8 cellular contexts compared by ENCODE assay signal in the genomic region with DNA sequence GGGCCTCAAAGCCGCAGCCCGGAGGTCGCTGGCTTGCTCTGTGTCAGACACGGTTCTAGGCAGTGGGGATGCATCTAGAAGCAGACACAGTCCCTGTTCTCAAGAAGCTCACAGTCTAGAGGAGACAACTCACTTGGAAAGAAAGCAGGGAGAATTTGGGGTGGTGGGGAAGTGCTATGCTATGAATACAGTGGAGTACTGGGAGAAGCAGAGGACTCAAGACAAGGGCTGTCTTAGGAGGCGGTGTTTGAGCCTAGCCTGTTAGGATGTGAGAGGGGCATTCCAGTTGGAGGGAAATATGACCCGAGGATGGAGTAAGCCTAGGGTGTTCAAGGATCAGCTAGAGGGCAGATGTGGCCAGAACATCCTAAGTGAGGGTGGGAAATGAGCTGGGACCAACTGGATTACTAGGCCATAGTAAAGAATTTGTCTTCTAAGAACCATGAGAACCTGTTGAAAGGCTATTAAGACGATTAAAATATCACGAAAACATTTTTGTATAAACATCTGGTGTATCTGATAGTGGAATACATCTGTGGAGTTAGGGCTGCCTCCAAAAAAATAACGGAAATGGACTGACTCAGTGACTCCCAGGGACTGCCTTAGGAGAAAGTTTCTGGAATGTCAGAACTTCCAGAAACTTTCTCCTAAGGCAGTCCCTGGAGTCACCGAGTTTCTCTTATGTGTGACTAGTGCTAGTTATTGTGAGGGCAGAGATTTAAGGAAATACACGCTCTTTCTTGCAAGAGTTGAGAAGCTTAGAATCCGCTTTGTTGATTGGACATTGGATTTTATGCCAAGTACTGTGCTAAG. TPM values are rescaled to one million over a fixed set of nuclear protein-coding genes. Genes with fewer than 3 reads are reported as not detected.
DNase-seq lines count a peak whose midpoint lies in the region; ATAC-seq, FAIRE-seq and TF ChIP-seq lines count a peak whose summit lies in the region.

No MANE protein-coding gene starts in this region.

- CTCF ChIA-PET in mammary epithelial cell (lab: Charles Lee; ENCODE audit: low non-redundant PET): interaction anchor here (0.6 kb wide), 2 partner anchors 522 to 1168 kb away, joined by 3 to 4 read pairs; no protein-coding TSS in a partner anchor

- H3K27me3 ChIP-seq in mammary epithelial cell (ENCODE audit: insufficient read depth, low read length): no peaks in the 10 kb centered on the region

- intact Hi-C loops in mammary epithelial cell (cut with micrococcal nuclease): loop anchor here (2.0 to 5.0 kb wide), 2 partner anchors 38 to 89 kb away; no protein-coding TSS in a partner anchor
- intact Hi-C loops in kidney (cut with DNase I): no loop called here

- in situ Hi-C loops in mammary epithelial cell (cut with MboI; ENCODE audit: low sequenced_read_pairs in 2 of 2): no loop called here

- peak overlapping the region; percentile 98 to 99 for H3K4me3 Mint-ChIP-seq in stimulated activated naive B cell treated with anti-CD40 and anti-IgM and Interleukin-4, amounts not matched to agents 10 μg/mL and 1 μg/mL and 100 μg/mL, for 72 hours

- H2AFZ ChIP-seq in mammary epithelial cell (ENCODE audit: low read depth, low read length): peak overlapping the region; percentile 90

- H3K36me3 ChIP-seq in mammary epithelial cell (ENCODE audit: insufficient read depth, low read length): no peaks in the 10 kb centered on the region
- peaks cover 0 to 3% of the 10 kb centered on the region in 2 donors for H3K36me3 ChIP-seq in kidney (ENCODE audit: control insufficient read depth in 1 of 2, insufficient read depth in 2 of 2, low read length in 2 of 2)

- peak overlapping the region; percentile 99 for H3K27ac Mint-ChIP-seq in stimulated activated naive B cell treated with anti-CD40 and anti-IgM and Interleukin-4, amounts not matched to agents 10 μg/mL and 1 μg/mL and 100 μg/mL, for 72 hours

- peaks cover 63% of the 10 kb centered on the region for H3K79me2 ChIP-seq in mammary epithelial cell (ENCODE audit: insufficient read depth, low read length)

- dilution Hi-C loops in mammary epithelial cell (cut with HindIII; ENCODE audit: low sequenced_read_pairs): no loop called here

- no peak for TF ChIP-seq CTCF in mammary epithelial cell (conservative IDR thresholded peaks at IDR 0.05 in 1 of 2, IDR thresholded peaks at IDR 0.05 in 1 of 2; ENCODE audit: extremely low read depth in 1 of 2, insufficient read depth in 1 of 2, low read depth in 1 of 2, low read length in 2 of 2)
- TF ChIP-seq CTCF in kidney (IDR thresholded peaks at IDR 0.05; ENCODE audit: borderline replicate concordance, extremely low read depth, insufficient read depth): no peak

- peaks cover 10% of the 10 kb centered on the region for H4K20me1 ChIP-seq in mammary epithelial cell (ENCODE audit: insufficient read depth, low read length)

- H3K9ac ChIP-seq in mammary epithelial cell (ENCODE audit: insufficient read depth, low read length): peak overlapping the region; percentile 89
- H3K9ac ChIP-seq in kidney (ENCODE audit: low read length in 2 of 2): peak overlapping the region; percentile 95 to 99

- 38% methylated on average over 7 of the region's 12 CpGs for WGBS in mammary epithelial cell (ENCODE audit: low coverage, missing lambda C conversion rate)

- H3K4me2 ChIP-seq in mammary epithelial cell (ENCODE audit: insufficient read depth, low read depth, low read length): peak overlapping the region; percentile 96

- ATAC-seq in HG02870 (IDR thresholded peaks at IDR 0.05; ENCODE audit: unreplicated experiment) (peak; percentile 30), HG02678 (IDR thresholded peaks at IDR 0.05; ENCODE audit: unreplicated experiment) (no peak)
- ATAC-seq in stimulated activated naive B cell treated with anti-CD40 and anti-IgM and Interleukin-4, amounts not matched to agents 10 μg/mL and 1 μg/mL and 100 μg/mL, for 72 hours (replicated peaks): peak; percentile 61 to 62

- H3K4me1 ChIP-seq in mammary epithelial cell (ENCODE audit: insufficient read depth, low read length) (peaks cover 20% of the 10 kb centered on the region), kidney (ENCODE audit: control insufficient read depth in 1 of 2, insufficient read depth in 1 of 2, low read depth in 1 of 2, low read length in 2 of 2) (peaks cover 15 to 19% of the 10 kb centered on the region in 2 donors)

- H3K9me3 ChIP-seq in mammary epithelial cell (replicated peaks; ENCODE audit: insufficient read depth, low read length): no peaks in the 10 kb centered on the region
- no peaks in the 10 kb centered on the region for H3K9me3 ChIP-seq in kidney (ENCODE audit: control insufficient read depth in 1 of 2, low read length in 2 of 2)

- H3K27me3 Mint-ChIP-seq in stimulated activated naive B cell treated with anti-CD40 and anti-IgM and Interleukin-4, amounts not matched to agents 10 μg/mL and 1 μg/mL and 100 μg/mL, for 72 hours: no peaks in the 10 kb centered on the region

- H3K4me1 Mint-ChIP-seq in stimulated activated naive B cell treated with anti-CD40 and anti-IgM and Interleukin-4, amounts not matched to agents 10 μg/mL and 1 μg/mL and 100 μg/mL, for 72 hours: peaks cover 34 to 54% of the 10 kb centered on the region in 2 donors

- H3K4me3 ChIP-seq in mammary epithelial cell (replicated peaks in 1 of 3; ENCODE audit: insufficient read depth in 1 of 3, low read depth in 2 of 3, low read length in 3 of 3): peak overlapping the region; percentile 60 to 77 (median 63)
- peak overlapping the region; percentile 90 to 92 for H3K4me3 ChIP-seq in kidney (ENCODE audit: low read length in 2 of 2)

- no peak for FAIRE-seq in kidney (lab: Jason Lieb, UNC)

- peak; percentile 4 for DNase-seq in stimulated activated CD4-positive, alpha-beta T cell treated with anti-CD3 and anti-CD28 coated beads, Interleukin-4, amount 100 ng/mL, for 24 hours
- no peak for DNase-seq in stimulated activated CD4-positive, alpha-beta T cell treated with anti-CD3 and anti-CD28 coated beads, Interleukin-2, amount 100 ng/mL, for 24 hours
- peak; percentile 76 for DNase-seq in NCI-H524 treated with DMSO at 0.1 percent for 48 hours (lab: John Stamatoyannopoulos, UW)
- DNase-seq in mammary epithelial cell: peak; percentile 58
- no peak for DNase-seq in kidney
- no peak for DNase-seq in stimulated activated naive B cell treated with anti-CD40 and anti-IgM and Interleukin-4, amounts not matched to agents 10 μg/mL and 1 μg/mL and 100 μg/mL, for 72 hours

- no peaks in the 10 kb centered on the region for H3K9me3 Mint-ChIP-seq in stimulated activated naive B cell treated with anti-CD40 and anti-IgM and Interleukin-4, amounts not matched to agents 10 μg/mL and 1 μg/mL and 100 μg/mL, for 72 hours

- peaks cover 16 to 34% of the 10 kb centered on the region in 2 donors for H3K36me3 Mint-ChIP-seq in stimulated activated naive B cell treated with anti-CD40 and anti-IgM and Interleukin-4, amounts not matched to agents 10 μg/mL and 1 μg/mL and 100 μg/mL, for 72 hours

- no TSS peak for BruUV-seq in mammary epithelial cell (replicated peaks; lab: Mats Ljungman, UMichigan)

- H3K27ac ChIP-seq in mammary epithelial cell (ENCODE audit: insufficient read depth, low read depth, low read length): peak overlapping the region; percentile 83
- peak overlapping the region; percentile 98 to 100 for H3K27ac ChIP-seq in kidney (ENCODE audit: low read depth in 2 of 2, low read length in 2 of 2)

RNA-seq across cellular contexts. Expression of a gene that starts 1.1 kb away (rescaled TPM):
- 100 to 1,000 TPM in 1 of 2 donors, 10 to 100 TPM in 1; 33.5 to 125 TPM for total RNA-seq in mammary epithelial cell
- 43.8 TPM for polyA plus RNA-seq in mammary epithelial cell
- polyA minus RNA-seq in mammary epithelial cell: 69.6 TPM
- total RNA-seq in kidney: 72.0 TPM
- 23.7 TPM for polyA plus RNA-seq in kidney (ENCODE audit: insufficient read depth, low read depth, low replicate concordance)

Comparison
In these comparisons a context has a peak if more than half of its experiments do, and no peak if none do; other contexts are left out.
1. DNase-seq: peak in stimulated activated CD4-positive, alpha-beta T cell treated with anti-CD3 and anti-CD28 coated beads, Interleukin-4, amount 100 ng/mL, for 24 hours (single experiment), NCI-H524 treated with DMSO at 0.1 percent for 48 hours (single experiment) and mammary epithelial cell (single experiment); none in stimulated activated CD4-positive, alpha-beta T cell treated with anti-CD3 and anti-CD28 coated beads, Interleukin-2, amount 100 ng/mL, for 24 hours (0 of 2), kidney (single experiment) and stimulated activated naive B cell treated with anti-CD40 and anti-IgM and Interleukin-4, amounts not matched to agents 10 μg/mL and 1 μg/mL and 100 μg/mL, for 72 hours (single experiment).